In genomic region chr7:114921636-114922150, GRCh38 we compare ENCODE assay signal across 8 cellular contexts. TPM values are rescaled to one million over a fixed set of nuclear protein-coding genes. Genes with fewer than 3 reads are reported as not detected.
DNase-seq lines count a peak whose midpoint lies in the region; ATAC-seq and TF ChIP-seq lines count a peak whose summit lies in the region.

Gene MDFIC, plus strand, starts transcription at chr7:114922094. Its CDS starts 940 bp downstream, at chr7:114923034.

- intact Hi-C loops in uterus (cut with DNase I; ENCODE audit: low total_unique reads) = no loop called here

- H3K4me1 ChIP-seq in muscle layer of duodenum (ENCODE audit: control insufficient read depth in 1 of 2, insufficient read depth in 2 of 2, low read length in 2 of 2) (peaks cover 0 to 15% of the 10 kb centered on the region in 2 donors), uterus (peaks cover 0 to 5% of the 10 kb centered on the region in 2 donors)

- no peaks in the 10 kb centered on the region for H3K9me3 ChIP-seq in muscle layer of duodenum (ENCODE audit: control insufficient read depth in 1 of 2, low read length in 2 of 2)
- no peaks in the 10 kb centered on the region for H3K9me3 ChIP-seq in uterus

- no peaks in the 10 kb centered on the region for H3K9me3 Mint-ChIP-seq in activated CD4-positive, alpha-beta T cell treated with anti-CD3 and anti-CD28 coated beads, Interleukin-2, amount 10 ng/mL, durations not matched to agents 7 days and 5 days

- H3K27me3 ChIP-seq in muscle layer of duodenum (ENCODE audit: low read depth, low read length) (no peaks in the 10 kb centered on the region), uterus (no peaks in the 10 kb centered on the region)

- no peaks in the 10 kb centered on the region for H3K27me3 Mint-ChIP-seq in activated CD4-positive, alpha-beta T cell treated with anti-CD3 and anti-CD28 coated beads, Interleukin-2, amount 10 ng/mL, durations not matched to agents 7 days and 5 days

- H3K36me3 ChIP-seq in muscle layer of duodenum (ENCODE audit: control insufficient read depth in 1 of 2, insufficient read depth in 2 of 2, low read length in 2 of 2) (no peaks in the 10 kb centered on the region), uterus (no peaks in the 10 kb centered on the region)

- CTCF ChIA-PET in activated CD4-positive, alpha-beta T cell treated with anti-CD3 and anti-CD28 coated beads, Interleukin-2, amount 10 ng/mL, durations not matched to agents 7 days and 5 days (lab: Charles Lee) = interaction anchor here (0.5 to 1.0 kb wide), 2 partner anchors 11 to 165 kb away, joined by 3 to 5 read pairs; no protein-coding TSS in a partner anchor

- H3K27ac ChIP-seq in epithelial cell of prostate = peak within 1 kb of the TSS; percentile 40
- peak within 1 kb of the TSS; percentile 71 for H3K27ac ChIP-seq in muscle layer of duodenum (ENCODE audit: low read length)
- peak within 1 kb of the TSS; percentile 93 to 96 for H3K27ac ChIP-seq in uterus

- peaks cover 25% of the 10 kb centered on the region for H3K36me3 Mint-ChIP-seq in activated CD4-positive, alpha-beta T cell treated with anti-CD3 and anti-CD28 coated beads, Interleukin-2, amount 10 ng/mL, durations not matched to agents 7 days and 5 days (ENCODE audit: low read depth)

- POLR2A ChIA-PET in activated CD4-positive, alpha-beta T cell treated with anti-CD3 and anti-CD28 coated beads, Interleukin-2, amount 10 ng/mL, durations not matched to agents 7 days and 5 days (lab: Charles Lee) = no interaction called here

- H3K4me3 ChIP-seq in muscle layer of duodenum (ENCODE audit: low read depth in 1 of 2, low read length in 2 of 2) (peak within 1 kb of the TSS; percentile 74 to 86), uterus (peak within 1 kb of the TSS; percentile 79 to 80)

- TF ChIP-seq POLR2A in uterus (IDR thresholded peaks at IDR 0.05) = no peak

- peak in 1 of 4 experiments; percentile 16 for TF ChIP-seq CTCF in uterus (IDR thresholded peaks at IDR 0.05)

- H3K27ac Mint-ChIP-seq in activated CD4-positive, alpha-beta T cell treated with anti-CD3 and anti-CD28 coated beads, Interleukin-2, amount 10 ng/mL, durations not matched to agents 7 days and 5 days = peak within 1 kb of the TSS; percentile 96

- DNase-seq in HT1080 (ENCODE audit: low read depth) = no peak
- DNase-seq in activated CD4-positive, alpha-beta T cell treated with anti-CD3 and anti-CD28 coated beads, Interleukin-2, amount 10 ng/mL, durations not matched to agents 7 days and 5 days = no peak
- DNase-seq in epithelial cell of prostate (ENCODE audit: low read depth, low spot score) = no peak
- DNase-seq in uterus = peak; percentile 23
- DNase-seq in GM19238 (ENCODE audit: insufficient read length, low spot score) = no peak
- no peak for DNase-seq in cerebellar cortex (ENCODE audit: low spot score)

- H3K4me3 Mint-ChIP-seq in activated CD4-positive, alpha-beta T cell treated with anti-CD3 and anti-CD28 coated beads, Interleukin-2, amount 10 ng/mL, durations not matched to agents 7 days and 5 days = peak within 1 kb of the TSS; percentile 87

- no peak for ATAC-seq in GM19455 (IDR thresholded peaks at IDR 0.05; ENCODE audit: unreplicated experiment)

- peaks cover 41% of the 10 kb centered on the region for H3K4me1 Mint-ChIP-seq in activated CD4-positive, alpha-beta T cell treated with anti-CD3 and anti-CD28 coated beads, Interleukin-2, amount 10 ng/mL, durations not matched to agents 7 days and 5 days

RNA-seq across cellular contexts. Expression of gene MDFIC, which starts in this region (rescaled TPM):
- 32.5 and 33.3 TPM in 2 replicates for total RNA-seq in HT1080 (2014; rRNA removed; shearing (Covaris generic))
- 18.3 and 21.4 TPM in 2 replicates for polyA plus RNA-seq in HT1080 (2015; cell fraction: cytosol; rRNA removed)
- 8.2 and 10.9 TPM in 2 replicates for polyA plus RNA-seq in HT1080 (2015; cell fraction: nucleus; rRNA removed)
- 10 to 100 TPM; 75.4 to 91.2 TPM for total RNA-seq in activated CD4-positive, alpha-beta T cell treated with anti-CD3 and anti-CD28 coated beads, Interleukin-2, amount 10 ng/mL, durations not matched to agents 7 days and 5 days
- 10 to 100 TPM; 35.8 to 79.2 (median 66.1) TPM for total RNA-seq in uterus

Comparison
In these comparisons a context has a peak if more than half of its experiments do, and no peak if none do; other contexts are left out.
1. DNase-seq: peak in uterus (2 of 2); none in HT1080 (single experiment), activated CD4-positive, alpha-beta T cell treated with anti-CD3 and anti-CD28 coated beads, Interleukin-2, amount 10 ng/mL, durations not matched to agents 7 days and 5 days (single experiment), epithelial cell of prostate (single experiment), GM19238 (single experiment) and cerebellar cortex (single experiment).
2. H3K27ac ChIP-seq: peak in every context shown above with its lines; median percentile 94 in uterus; 71 in muscle layer of duodenum; 40 in epithelial cell of prostate.